ENCODE assay signal across 22 cellular contexts in the genomic region with DNA sequence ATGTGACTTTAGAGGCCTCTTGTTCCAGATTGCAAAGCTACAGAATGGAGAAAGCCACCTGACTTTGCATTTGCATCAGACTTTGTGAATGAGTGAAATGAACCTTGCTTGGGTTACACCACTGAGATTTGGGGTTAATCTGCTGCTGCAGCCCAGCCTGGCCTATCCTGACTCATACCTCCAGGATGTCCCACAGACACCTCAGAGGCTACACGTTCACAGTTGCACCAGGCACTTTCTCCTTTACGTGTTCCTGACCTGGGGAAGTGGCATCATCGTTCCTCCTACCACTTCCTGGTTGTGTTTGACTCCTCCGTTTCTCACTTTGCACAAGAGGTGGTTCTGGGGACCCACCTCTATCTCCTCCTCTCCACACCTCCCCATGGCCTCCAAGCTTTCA. TPM values are rescaled to one million over a fixed set of nuclear protein-coding genes. Genes with fewer than 3 reads are reported as not detected.
A peak's percentile ranks its signal among the peaks of the same experiment; 100 is the strongest.
DNase-seq lines count a peak whose midpoint lies in the region; ATAC-seq and TF ChIP-seq lines count a peak whose summit lies in the region.
"Had no signal": no experiment of that assay in that cellular context is flagged by ENCODE, and none has a peak within 500 bp of the region (broad histone marks: within the 10 kb centered on the region; RNA-seq: fewer than 3 reads in every experiment).

No MANE protein-coding gene starts in this region.

- H2BK12ac ChIP-seq in neuronal stem cell (ENCODE audit: low read length) = no peak overlapping the region

- no peak overlapping the region for H2BK15ac ChIP-seq in neuronal stem cell (ENCODE audit: low read length)

- H3K4me1 ChIP-seq in neuronal stem cell (ENCODE audit: control insufficient read depth in 2 of 2, insufficient read depth in 1 of 2, low read depth in 1 of 2, low read length in 2 of 2) = peaks cover 0 to 3% of the 10 kb centered on the region in 2 donors
- no peaks in the 10 kb centered on the region for H3K4me1 ChIP-seq in transverse colon
- H3K4me1 ChIP-seq: psoas muscle, vagina had no signal

- H3K27me3 ChIP-seq in neuronal stem cell (ENCODE audit: control insufficient read depth in 3 of 3, insufficient read depth in 3 of 3, low read depth in 1 of 3, low read length in 3 of 3) (peaks cover 0 to 10% (median 0%) of the 10 kb centered on the region in 3 experiments), transverse colon (peaks cover 9% of the 10 kb centered on the region)
- H3K27me3 ChIP-seq: vagina had no signal

- no peak for ATAC-seq in T-helper 17 cell
- ATAC-seq in effector memory CD8-positive, alpha-beta T cell (replicated peaks) = peak; percentile 19
- ATAC-seq: Panc1, psoas muscle had no signal

- peaks cover 8% of the 10 kb centered on the region for H3K4me1 Mint-ChIP-seq in T-helper 17 cell
- peaks cover 8% of the 10 kb centered on the region in 2 donors for H3K4me1 Mint-ChIP-seq in effector memory CD8-positive, alpha-beta T cell (ENCODE audit: low read depth in 2 of 2)
- H3K4me1 Mint-ChIP-seq: mesothelial cell of epicardium, neural crest cell had no signal

- no peak overlapping the region for H4K8ac ChIP-seq in neuronal stem cell (ENCODE audit: low read depth, low read length)

- H3K27me3 Mint-ChIP-seq in T-helper 17 cell = peaks cover 30% of the 10 kb centered on the region
- peaks cover 33 to 34% of the 10 kb centered on the region in 2 donors for H3K27me3 Mint-ChIP-seq in effector memory CD8-positive, alpha-beta T cell

- H2BK120ac ChIP-seq in neuronal stem cell (ENCODE audit: low read depth, low read length) = no peak overlapping the region

- H2AFZ ChIP-seq in neuronal stem cell (ENCODE audit: low read length) = no peak overlapping the region

- H4K91ac ChIP-seq in neuronal stem cell (ENCODE audit: low read depth, low read length, poor library complexity) = no peak overlapping the region

- H3K36me3 ChIP-seq in neuronal stem cell (replicated peaks in 1 of 2; ENCODE audit: control insufficient read depth in 2 of 2, insufficient read depth in 2 of 2, low read length in 2 of 2) (no peaks in the 10 kb centered on the region), transverse colon (no peaks in the 10 kb centered on the region)
- H3K36me3 ChIP-seq: vagina had no signal

- H3K4ac ChIP-seq in neuronal stem cell (ENCODE audit: low read length) = no peak overlapping the region

- no peak overlapping the region for H3K18ac ChIP-seq in neuronal stem cell (ENCODE audit: low read length)

- no peaks in the 10 kb centered on the region for H3K36me3 Mint-ChIP-seq in T-helper 17 cell (ENCODE audit: low read depth)
- H3K36me3 Mint-ChIP-seq in effector memory CD8-positive, alpha-beta T cell (ENCODE audit: insufficient read depth) = no peaks in the 10 kb centered on the region

- TF ChIP-seq POLR2A in transverse colon (IDR thresholded peaks at IDR 0.05) = no peak

- H3K9me3 ChIP-seq in T-helper 17 cell (ENCODE audit: control insufficient read depth, low read length, poor library complexity, severe bottlenecking) (peaks cover 2% of the 10 kb centered on the region), neuronal stem cell (replicated peaks in 1 of 2; ENCODE audit: control insufficient read depth in 2 of 2, insufficient read depth in 1 of 2, low read depth in 1 of 2, low read length in 2 of 2) (no peaks in the 10 kb centered on the region), transverse colon (peaks cover 11 to 12% of the 10 kb centered on the region in 2 donors)

- no peak overlapping the region for H3K9ac ChIP-seq in neuronal stem cell (ENCODE audit: low read depth, low read length, poor library complexity)

- no peak overlapping the region for H3K4me2 ChIP-seq in neuronal stem cell (ENCODE audit: insufficient read depth, low read length, poor library complexity, severe bottlenecking)

- WGBS in neuronal stem cell (ENCODE audit: extremely low coverage in 2 of 2, insufficient read length in 2 of 2, insufficient replicate concordance in 1 of 2), 2 donors = no CpG with 5 or more reads among the region's 4 CpGs
- WGBS in transverse colon (ENCODE audit: low coverage in 1 of 2), 2 donors = 65 to 80% methylated on average over 1 to 4 of the region's 4 CpGs

- DNase-seq in activated T-cell treated with anti-CD3 and anti-CD28 coated beads, Interleukin-2, amount 50 U/mL, for 48 hours = peak; percentile 37 to 60
- DNase-seq in activated T-cell treated with anti-CD3 and anti-CD28 coated beads, Interleukin-2, amount 50 U/mL, for 1 hour = no peak
- no peak for DNase-seq in T-helper 17 cell
- DNase-seq in effector memory CD8-positive, alpha-beta T cell = no peak
- DNase-seq in stimulated activated CD8-positive, alpha-beta memory T cell treated with anti-CD3 and anti-CD28 coated beads, Interleukin-4, amount 100 ng/mL, for 48 hours = peak; percentile 55
- DNase-seq in neuronal stem cell (ENCODE audit: low spot score) = no peak
- no peak for DNase-seq in transverse colon
- no peak for DNase-seq in NCI-H748 (lab: John Stamatoyannopoulos, UW; ENCODE audit: unreplicated experiment)
- DNase-seq: activated CD4-positive, alpha-beta T cell treated with anti-CD3 and anti-CD28 coated beads, Interleukin-2, amount 10 ng/mL, durations not matched to agents 24 days and 14 days; CD4-positive, alpha-beta T cell; DMS79 treated with DMSO at 0.1 percent for 48 hours; hypothalamus; kidney glomerular epithelial cell; NCI-H1417 had no signal

- H3K4me3 Mint-ChIP-seq in T-helper 17 cell = no peak overlapping the region
- H3K4me3 Mint-ChIP-seq in effector memory CD8-positive, alpha-beta T cell = peak overlapping the region in 1 of 2 donors; percentile 38
- H3K4me3 Mint-ChIP-seq: activated CD4-positive, alpha-beta T cell treated with anti-CD3 and anti-CD28 coated beads, Interleukin-2, amount 10 ng/mL, durations not matched to agents 24 days and 14 days; CD4-positive, alpha-beta T cell; mesothelial cell of epicardium; neural crest cell had no signal

- intact Hi-C loops in transverse colon (cut with DNase I; ENCODE audit: low total_unique reads) = no loop called here

- no peak overlapping the region for H3K14ac ChIP-seq in neuronal stem cell (ENCODE audit: low read length)

- no peak for TF ChIP-seq EP300 in transverse colon (IDR thresholded peaks at IDR 0.05; ENCODE audit: low read depth)

- no peak overlapping the region for H3K4me3 ChIP-seq in neuronal stem cell (ENCODE audit: low read length in 2 of 2)
- H3K4me3 ChIP-seq in transverse colon = no peak overlapping the region
- H3K4me3 ChIP-seq: coronary artery, psoas muscle, vagina had no signal

- in situ Hi-C loops in transverse colon (cut with MboI; ENCODE audit: low pct_ligation_motif_present in 1 of 4, low pct_unique_long_range_greater_than_20kb in 1 of 4, low sequenced_read_pairs in 3 of 4) = loop anchor here in 2 of 4 donors (25.0 kb wide), 1 partner anchor 529 kb away; no protein-coding TSS in a partner anchor

- no peak overlapping the region for H3K23ac ChIP-seq in neuronal stem cell (ENCODE audit: low read depth, low read length, poor library complexity)

- peak overlapping the region; percentile 24 for H3K27ac Mint-ChIP-seq in T-helper 17 cell
- H3K27ac Mint-ChIP-seq in effector memory CD8-positive, alpha-beta T cell = no peak overlapping the region
- H3K27ac Mint-ChIP-seq: activated CD4-positive, alpha-beta T cell treated with anti-CD3 and anti-CD28 coated beads, Interleukin-2, amount 10 ng/mL, durations not matched to agents 24 days and 14 days; CD4-positive, alpha-beta T cell; mesothelial cell of epicardium had no signal

- H2BK5ac ChIP-seq in neuronal stem cell (ENCODE audit: low read length) = no peak overlapping the region

- H3K27ac ChIP-seq in neuronal stem cell (replicated peaks; ENCODE audit: low read length) (no peak overlapping the region), transverse colon (no peak overlapping the region)
- H3K27ac ChIP-seq: coronary artery, psoas muscle, vagina had no signal

- H2AK5ac ChIP-seq in neuronal stem cell (ENCODE audit: low read depth, low read length) = no peak overlapping the region

- no peaks in the 10 kb centered on the region for H3K79me1 ChIP-seq in neuronal stem cell (ENCODE audit: low read depth, low read length)

- no peak for TF ChIP-seq CTCF in transverse colon (IDR thresholded peaks at IDR 0.05)

- peaks cover 3 to 7% of the 10 kb centered on the region in 2 donors for H3K9me3 Mint-ChIP-seq in effector memory CD8-positive, alpha-beta T cell

RNA-seq across cellular contexts. Expression of a gene that starts 9.2 kb away (rescaled TPM):
- total RNA-seq in T-helper 17 cell (not detected), transverse colon (1 to 10 TPM in 1 of 4 donors, under 1 TPM in 2, not detected in 1; 0.48 to 1.8 (median 0.68) TPM)
- 2.9 TPM for polyA plus RNA-seq in neuronal stem cell (2013, experiment 1 of 2)
- polyA plus RNA-seq in neuronal stem cell (2013, experiment 2 of 2) = 2.9 TPM
- total RNA-seq: activated CD4-positive, alpha-beta T cell treated with anti-CD3 and anti-CD28 coated beads, Interleukin-2, amount 10 ng/mL, durations not matched to agents 24 days and 14 days; CD4-positive, alpha-beta T cell; endothelial cell of umbilical vein; SK-MEL-5 had no signal
- polyA plus RNA-seq: endothelial cell of umbilical vein had no signal

Comparison
In these comparisons a context has a peak if more than half of its experiments do, and no peak if none do; other contexts are left out.
1. DNase-seq: peak in activated T-cell treated with anti-CD3 and anti-CD28 coated beads, Interleukin-2, amount 50 U/mL, for 48 hours (2 of 2) and stimulated activated CD8-positive, alpha-beta memory T cell treated with anti-CD3 and anti-CD28 coated beads, Interleukin-4, amount 100 ng/mL, for 48 hours (single experiment); none in activated T-cell treated with anti-CD3 and anti-CD28 coated beads, Interleukin-2, amount 50 U/mL, for 1 hour (single experiment), T-helper 17 cell (0 of 3), effector memory CD8-positive, alpha-beta T cell (0 of 3), neuronal stem cell (single experiment), transverse colon (single experiment) and NCI-H748 (single experiment).